Comparison of ENCODE assay signal across 8 cellular contexts in genomic region chr5:115842952-115843351, GRCh38. TPM values are rescaled to one million over a fixed set of nuclear protein-coding genes. Genes with fewer than 3 reads are reported as not detected.
A peak's percentile ranks its signal among the peaks of the same experiment; 100 is the strongest.
DNase-seq lines count a peak whose midpoint lies in the region; ATAC-seq, FAIRE-seq and TF ChIP-seq lines count a peak whose summit lies in the region.

No MANE protein-coding gene starts in this region.

- H4K20me1 ChIP-seq in DOHH2 (ENCODE audit: control insufficient read depth, insufficient read depth, low read depth, low read length): peaks cover 24% of the 10 kb centered on the region

- peaks cover 97% of the 10 kb centered on the region for H3K79me2 ChIP-seq in DOHH2 (ENCODE audit: control insufficient read depth, low read length)

- no peak for DNase-seq in NT2/D1 (ENCODE audit: low read depth, low spot score)
- DNase-seq in pancreas: no peak
- DNase-seq in NOMO-1 treated with dmso at 0.1 percent for 144 hours (lab: John Stamatoyannopoulos, UW; ENCODE audit: unreplicated experiment): no peak
- no peak for DNase-seq in NCI-H146 treated with DMSO at 0.1 percent for 48 hours (lab: John Stamatoyannopoulos, UW; ENCODE audit: unreplicated experiment)
- no peak for DNase-seq in COR-L47 (lab: John Stamatoyannopoulos, UW)

- peak overlapping the region; percentile 65 for H3K4me2 ChIP-seq in DOHH2 (ENCODE audit: low read length)

- H3K4me1 ChIP-seq in DOHH2 (ENCODE audit: control insufficient read depth, low read length) (peaks cover 50% of the 10 kb centered on the region), NT2/D1 (ENCODE audit: insufficient read depth, insufficient read length) (no peaks in the 10 kb centered on the region), endocrine pancreas (ENCODE audit: control insufficient read depth, insufficient read depth, low read length) (peaks cover 26% of the 10 kb centered on the region), pancreas (peaks cover 16 to 46% (median 26%) of the 10 kb centered on the region in 3 donors)

- H3K27me3 ChIP-seq in DOHH2 (ENCODE audit: control insufficient read depth, low read length): no peaks in the 10 kb centered on the region
- H3K27me3 ChIP-seq in NT2/D1 (ENCODE audit: insufficient read depth, insufficient read length): peaks cover 6% of the 10 kb centered on the region
- no peaks in the 10 kb centered on the region for H3K27me3 ChIP-seq in endocrine pancreas (ENCODE audit: control insufficient read depth, insufficient read depth, low read length)
- H3K27me3 ChIP-seq in pancreas: no peaks in the 10 kb centered on the region

- no peak for FAIRE-seq in pancreas (lab: Jason Lieb, UNC)

- H3K36me3 ChIP-seq in DOHH2 (ENCODE audit: control insufficient read depth, low read length): peaks cover 47% of the 10 kb centered on the region
- H3K36me3 ChIP-seq in NT2/D1 (ENCODE audit: insufficient read depth, insufficient read length, low read length): peaks cover 4% of the 10 kb centered on the region
- no peaks in the 10 kb centered on the region for H3K36me3 ChIP-seq in endocrine pancreas (ENCODE audit: control insufficient read depth, insufficient read depth, low read length)
- H3K36me3 ChIP-seq in pancreas: no peaks in the 10 kb centered on the region

- H3K27ac ChIP-seq in DOHH2 (ENCODE audit: low read depth, low read length): peak overlapping the region; percentile 78
- H3K27ac ChIP-seq in pancreas: peak overlapping the region; percentile 90 to 95 (median 92)

- H3K9me3 ChIP-seq in DOHH2 (ENCODE audit: control insufficient read depth, insufficient read depth, low read length) (no peaks in the 10 kb centered on the region), NT2/D1 (ENCODE audit: insufficient read depth, low read length) (no peaks in the 10 kb centered on the region), endocrine pancreas (ENCODE audit: control insufficient read depth, low read length) (no peaks in the 10 kb centered on the region), pancreas (no peaks in the 10 kb centered on the region)

- ATAC-seq in pancreas: no peak
- ATAC-seq in HG02840 (IDR thresholded peaks at IDR 0.05; ENCODE audit: low FRiP score, unreplicated experiment): no peak

- intact Hi-C loops in pancreas (cut with DNase I): loop anchor here in 1 of 3 donors (5.0 kb wide), 1 partner anchor 211 kb away; no protein-coding TSS in a partner anchor

- no peak overlapping the region for H3K9ac ChIP-seq in NT2/D1 (ENCODE audit: insufficient read length, low read depth)
- peak overlapping the region; percentile 23 for H3K9ac ChIP-seq in endocrine pancreas (ENCODE audit: control insufficient read depth, insufficient read depth, low read length)

- H3K4me3 ChIP-seq in DOHH2 (ENCODE audit: low read length): peak overlapping the region; percentile 96
- peak overlapping the region; percentile 69 for H3K4me3 ChIP-seq in NT2/D1 (ENCODE audit: insufficient read length, low read depth)
- H3K4me3 ChIP-seq in endocrine pancreas (ENCODE audit: control insufficient read depth, insufficient read depth, low read length): peak overlapping the region; percentile 98
- H3K4me3 ChIP-seq in pancreas: peak overlapping the region; percentile 94 to 98 (median 96)

- H3F3A ChIP-seq in DOHH2 (ENCODE audit: control insufficient read depth, insufficient read depth): peaks cover 16% of the 10 kb centered on the region

- WGBS in pancreas, 2 donors: 4 to 5% methylated on average over 3 of the region's 3 CpGs

- no peak for TF ChIP-seq CTCF in DOHH2 (IDR thresholded peaks at IDR 0.05; ENCODE audit: low read depth, low read length, poor library complexity, severe bottlenecking)
- no peak for TF ChIP-seq CTCF in pancreas (IDR thresholded peaks at IDR 0.05)

- no peaks in the 10 kb centered on the region for H3K9me2 ChIP-seq in DOHH2 (replicated peaks; ENCODE audit: control insufficient read depth, low read length)

RNA-seq across cellular contexts. Expression of gene AP3S1, which starts 1.2 kb away (rescaled TPM):
- 10 to 100 TPM; 40.6 to 58.4 (median 52.5) TPM for total RNA-seq in pancreas
- 10 to 100 TPM; 26.0 to 36.4 TPM for polyA plus RNA-seq in pancreas

RNA-seq across cellular contexts. Expression of gene ATG12, which starts 1.6 kb away (rescaled TPM):
- total RNA-seq in pancreas: 10 to 100 TPM; 13.0 to 21.5 (median 14.6) TPM
- polyA plus RNA-seq in pancreas: 10 to 100 TPM; 16.1 to 28.4 TPM

RNA-seq across cellular contexts. Expression of gene CDO1, which starts 26.5 kb away (rescaled TPM):
- 1 to 10 TPM; 1.9 to 8.7 (median 3.8) TPM for total RNA-seq in pancreas
- polyA plus RNA-seq in pancreas: 10 to 100 TPM in 1 of 2 donors, 1 to 10 TPM in 1; 6.7 to 19.7 TPM
